28 cellular contexts compared by ENCODE assay signal in genomic region chr9:90680534-90680933, GRCh38. TPM values are rescaled to one million over a fixed set of nuclear protein-coding genes. Genes with fewer than 3 reads are reported as not detected.
"Had no signal": no experiment of that assay in that cellular context is flagged by ENCODE, and none has a peak within 500 bp of the region (broad histone marks: within the 10 kb centered on the region; RNA-seq: fewer than 3 reads in every experiment).

No MANE protein-coding gene starts in this region.

- H3K27me3 ChIP-seq: brain microvascular endothelial cell, SJSA1 had no signal

- H3K4me3 ChIP-seq: SJSA1 had no signal

- H3K27ac ChIP-seq: brain microvascular endothelial cell, KMS-11, SJSA1 had no signal

- H3K36me3 Mint-ChIP-seq: activated naive CD4-positive, alpha-beta T cell treated with anti-CD3 and anti-CD28 coated beads, Interleukin-2, amount 50 U/mL, for 24 hours had no signal

- H3K4me1 ChIP-seq: SJSA1 had no signal

- ATAC-seq: activated CD8-positive, alpha-beta T cell treated with anti-CD3 and anti-CD28 coated beads, Interleukin-2, amount 10 ng/mL, durations not matched to agents 7 days and 5 days; activated naive CD8-positive, alpha-beta T cell treated with anti-CD3 and anti-CD28 coated beads, Interleukin-2, amount 50 U/mL, for 24 hours had no signal

- H3K4me3 Mint-ChIP-seq: activated CD4-positive, alpha-beta T cell treated with anti-CD3 and anti-CD28 coated beads, Interleukin-2, amount 10 ng/mL, durations not matched to agents 24 days and 14 days; activated CD8-positive, alpha-beta T cell treated with anti-CD3 and anti-CD28 coated beads, Interleukin-2, amount 10 ng/mL, durations not matched to agents 7 days and 5 days; activated naive CD4-positive, alpha-beta T cell treated with anti-CD3 and anti-CD28 coated beads, Interleukin-2, amount 50 U/mL, for 24 hours; activated naive CD8-positive, alpha-beta T cell treated with anti-CD3 and anti-CD28 coated beads, Interleukin-2, amount 50 U/mL, for 24 hours; activated T-cell treated with anti-CD3 and anti-CD28 coated beads, Interleukin-2, amount 50 U/mL, for 24 hours; T-helper 1 cell treated with Interleukin-12 subunit alpha and Interleukin-12 subunit beta and Interleukin-4 antibody, amounts not matched to agents 30 μg/mL and 1 μg/mL, for 36 hours; T-helper 2 cell treated with Interferon-gamma antibody and Interleukin-4, amounts not matched to agents 5 μg/mL and 100 μg/mL, for 36 hours had no signal

- H3K9me3 Mint-ChIP-seq: activated CD4-positive, alpha-beta T cell treated with anti-CD3 and anti-CD28 coated beads, Interleukin-2, amount 10 ng/mL, durations not matched to agents 24 days and 14 days; activated naive CD4-positive, alpha-beta T cell treated with anti-CD3 and anti-CD28 coated beads, Interleukin-2, amount 50 U/mL, for 24 hours; activated naive CD8-positive, alpha-beta T cell treated with anti-CD3 and anti-CD28 coated beads, Interleukin-2, amount 50 U/mL, for 24 hours; activated T-cell treated with anti-CD3 and anti-CD28 coated beads, Interleukin-2, amount 50 U/mL, for 24 hours; activated T-helper 2 cell treated with anti-CD3 and anti-CD28 coated beads, Interferon-gamma antibody, Interleukin-2, Interleukin-4, amounts not matched to agents 10 μg/mL and 5 μg/mL and 100 μg/mL, durations not matched to agents 14 hours and 24 hours and 36 hours; T-helper 1 cell treated with Interleukin-12 subunit alpha and Interleukin-12 subunit beta and Interleukin-4 antibody, amounts not matched to agents 30 μg/mL and 1 μg/mL, for 36 hours; T-helper 2 cell treated with Interferon-gamma antibody and Interleukin-4, amounts not matched to agents 5 μg/mL and 100 μg/mL, for 36 hours had no signal

- H3K36me3 ChIP-seq: brain microvascular endothelial cell, SJSA1 had no signal

- H3K27ac Mint-ChIP-seq: activated CD4-positive, alpha-beta T cell treated with anti-CD3 and anti-CD28 coated beads, Interleukin-2, amount 10 ng/mL, durations not matched to agents 24 days and 14 days; activated CD8-positive, alpha-beta T cell treated with anti-CD3 and anti-CD28 coated beads, Interleukin-2, amount 10 ng/mL, durations not matched to agents 7 days and 5 days; activated naive CD4-positive, alpha-beta T cell treated with anti-CD3 and anti-CD28 coated beads, Interleukin-2, amount 50 U/mL, for 24 hours; activated naive CD8-positive, alpha-beta T cell treated with anti-CD3 and anti-CD28 coated beads, Interleukin-2, amount 50 U/mL, for 24 hours; activated T-cell treated with anti-CD3 and anti-CD28 coated beads, Interleukin-2, amount 50 U/mL, for 24 hours; activated T-helper 2 cell treated with anti-CD3 and anti-CD28 coated beads, Interferon-gamma antibody, Interleukin-2, Interleukin-4, amounts not matched to agents 10 μg/mL and 5 μg/mL and 100 μg/mL, durations not matched to agents 14 hours and 24 hours and 36 hours; T-helper 1 cell treated with Interleukin-12 subunit alpha and Interleukin-12 subunit beta and Interleukin-4 antibody, amounts not matched to agents 30 μg/mL and 1 μg/mL, for 36 hours; T-helper 2 cell treated with Interferon-gamma antibody and Interleukin-4, amounts not matched to agents 5 μg/mL and 100 μg/mL, for 36 hours had no signal

- H3K27me3 Mint-ChIP-seq: activated naive CD4-positive, alpha-beta T cell treated with anti-CD3 and anti-CD28 coated beads, Interleukin-2, amount 50 U/mL, for 24 hours had no signal

- DNase-seq: activated CD4-positive, alpha-beta T cell treated with anti-CD3 and anti-CD28 coated beads, Interleukin-2, amount 10 ng/mL, durations not matched to agents 24 days and 14 days; activated CD4-positive, alpha-beta T cell treated with anti-CD3 and anti-CD28 coated beads, Interleukin-2, amount 50 U/mL, for 4 hours; activated CD8-positive, alpha-beta T cell treated with anti-CD3 and anti-CD28 coated beads, Interleukin-2, amount 10 ng/mL, durations not matched to agents 7 days and 5 days; activated gamma-delta T cell; activated naive CD4-positive, alpha-beta T cell treated with Interleukin-2 at 50 U/mL for 16 hours; activated naive CD8-positive, alpha-beta T cell treated with anti-CD3 and anti-CD28 coated beads, Interleukin-2, amount 50 U/mL, for 24 hours; activated T-cell treated with anti-CD3 and anti-CD28 coated beads, Interleukin-2, amount 50 U/mL, for 24 hours; aorta; brain microvascular endothelial cell; central memory CD4-positive, alpha-beta T cell; MM.1S; MV-4-11; NCI-H1105; NCI-H1417 treated with DMSO at 0.1 percent for 48 hours; NCI-H187 treated with DMSO at 0.1 percent for 48 hours; NCI-H345; NCI-H510A; NCI-H526; Right ventricle myocardium superior; SK-N-SH had no signal

- H3K4me1 Mint-ChIP-seq: activated CD4-positive, alpha-beta T cell treated with anti-CD3 and anti-CD28 coated beads, Interleukin-2, amount 10 ng/mL, durations not matched to agents 24 days and 14 days; activated naive CD4-positive, alpha-beta T cell treated with anti-CD3 and anti-CD28 coated beads, Interleukin-2, amount 50 U/mL, for 24 hours; activated naive CD8-positive, alpha-beta T cell treated with anti-CD3 and anti-CD28 coated beads, Interleukin-2, amount 50 U/mL, for 24 hours had no signal

- H3K9me3 ChIP-seq: SJSA1, SK-N-SH had no signal

RNA-seq across cellular contexts. Expression of gene DIRAS2, which starts 37.9 kb away (rescaled TPM):
- total RNA-seq: activated CD4-positive, alpha-beta T cell treated with anti-CD3 and anti-CD28 coated beads, Interleukin-2, amount 10 ng/mL, durations not matched to agents 24 days and 14 days; activated CD8-positive, alpha-beta T cell treated with anti-CD3 and anti-CD28 coated beads, Interleukin-2, amount 10 ng/mL, durations not matched to agents 7 days and 5 days; activated T-helper 2 cell treated with anti-CD3 and anti-CD28 coated beads, Interferon-gamma antibody, Interleukin-2, Interleukin-4, amounts not matched to agents 10 μg/mL and 5 μg/mL and 100 μg/mL, durations not matched to agents 14 hours and 24 hours and 36 hours; aorta; LHCN-M2; OCI-LY7; Right ventricle myocardium superior; SJSA1 had no signal
